Comparison of ENCODE assay signal across 8 cellular contexts in genomic region chr1:151165738-151166505, GRCh38. TPM values are rescaled to one million over a fixed set of nuclear protein-coding genes. Genes with fewer than 3 reads are reported as not detected.
A peak's percentile ranks its signal among the peaks of the same experiment; 100 is the strongest.
DNase-seq lines count a peak whose midpoint lies in the region; ATAC-seq and TF ChIP-seq lines count a peak whose summit lies in the region.

TSS of gene LYSMD1 (minus strand) at chr1:151165902. CDS start at chr1:151165258, 644 bp downstream.
TSS of gene SCNM1 (plus strand) at chr1:151166144. CDS start at chr1:151166153, 9 bp downstream.

- H4K20me1 ChIP-seq in BLaER1 treated with 17β-estradiol and CSF1 and Interleukin-3, amounts not matched to agents 10 nM and 100 nM, result peaks cover 0 to 49% (median 23%) of the 10 kb centered on the region in 11 experiments; a peak in 12 of 22 replicates

- peak within 1 kb of the TSS; percentile 91 to 100 (median 97) for H3K4me2 ChIP-seq in BLaER1 treated with 17β-estradiol and CSF1 and Interleukin-3, amounts not matched to agents 10 nM and 100 nM

- H3K27me3 Mint-ChIP-seq in activated CD4-positive, alpha-beta T cell treated with anti-CD3 and anti-CD28 coated beads, Interleukin-2, amount 10 ng/mL, durations not matched to agents 7 days and 5 days, result no peaks in the 10 kb centered on the region

- intact Hi-C loops in left colon (cut with DNase I, micrococcal nuclease), result no loop called here

- peak within 1 kb of the TSS; percentile 92 for H3K27ac Mint-ChIP-seq in activated CD4-positive, alpha-beta T cell treated with anti-CD3 and anti-CD28 coated beads, Interleukin-2, amount 10 ng/mL, durations not matched to agents 7 days and 5 days

- no peaks in the 10 kb centered on the region for H3K9me3 Mint-ChIP-seq in activated CD4-positive, alpha-beta T cell treated with anti-CD3 and anti-CD28 coated beads, Interleukin-2, amount 10 ng/mL, durations not matched to agents 7 days and 5 days

- peak within 1 kb of the TSS; percentile 93 for H3K4me3 Mint-ChIP-seq in activated CD4-positive, alpha-beta T cell treated with anti-CD3 and anti-CD28 coated beads, Interleukin-2, amount 10 ng/mL, durations not matched to agents 7 days and 5 days

- peaks cover 44 to 83% (median 65%) of the 10 kb centered on the region in 11 experiments for H3K36me3 ChIP-seq in BLaER1 treated with 17β-estradiol and CSF1 and Interleukin-3, amounts not matched to agents 10 nM and 100 nM

- peak; percentile 100 for DNase-seq in NCI-H526 treated with DMSO at 0.1 percent for 48 hours (lab: John Stamatoyannopoulos, UW)
- DNase-seq in activated CD4-positive, alpha-beta T cell treated with anti-CD3 and anti-CD28 coated beads, Interleukin-2, amount 10 ng/mL, durations not matched to agents 7 days and 5 days, result peak; percentile 99
- peak; percentile 99 for DNase-seq in coronary artery (ENCODE audit: low spot score)
- peak; percentile 96 to 98 for DNase-seq in left colon
- DNase-seq in stimulated activated CD4-positive, alpha-beta T cell treated with anti-CD3 and anti-CD28 coated beads, Interleukin-1b, Interleukin-23, amount 100 ng/mL, for 4 hours (ENCODE audit: low read depth in 2 of 2), result peak; percentile 84 to 92

- no peak for TF ChIP-seq CTCF in coronary artery (IDR thresholded peaks at IDR 0.05)

- POLR2A ChIA-PET in activated CD4-positive, alpha-beta T cell treated with anti-CD3 and anti-CD28 coated beads, Interleukin-2, amount 10 ng/mL, durations not matched to agents 7 days and 5 days (lab: Charles Lee), result interaction anchor here (0.9 kb wide), 1 partner anchor 9 kb away, joined by 3 read pairs; the partner anchor contains the start of gene TNFAIP8L2

- H3K4me3 ChIP-seq in BLaER1 treated with 17β-estradiol and CSF1 and Interleukin-3, amounts not matched to agents 10 nM and 100 nM, result peak within 1 kb of the TSS; percentile 72 to 94 (median 88)
- peak within 1 kb of the TSS; percentile 77 for H3K4me3 ChIP-seq in coronary artery

- CTCF ChIA-PET in activated CD4-positive, alpha-beta T cell treated with anti-CD3 and anti-CD28 coated beads, Interleukin-2, amount 10 ng/mL, durations not matched to agents 7 days and 5 days (lab: Charles Lee), result interaction anchor here (0.6 to 3.4 kb wide), 2 partner anchors 10 to 582 kb away, joined by 6 to 13 read pairs; partner anchors contain the start of gene TNFAIP8L2

- H3K27ac ChIP-seq in BLaER1 treated with 17β-estradiol and CSF1 and Interleukin-3, amounts not matched to agents 10 nM and 100 nM, result peak within 1 kb of the TSS; percentile 73 to 89 (median 86)
- peak within 1 kb of the TSS; percentile 84 to 93 for H3K27ac ChIP-seq in coronary artery

- peaks cover 60% of the 10 kb centered on the region for H3K4me1 Mint-ChIP-seq in activated CD4-positive, alpha-beta T cell treated with anti-CD3 and anti-CD28 coated beads, Interleukin-2, amount 10 ng/mL, durations not matched to agents 7 days and 5 days

- peaks cover 33 to 64% (median 58%) of the 10 kb centered on the region in 10 experiments for H3K4me1 ChIP-seq in BLaER1 treated with 17β-estradiol and CSF1 and Interleukin-3, amounts not matched to agents 10 nM and 100 nM

- ATAC-seq in GM19328 (IDR thresholded peaks at IDR 0.05; ENCODE audit: unreplicated experiment) (peak; percentile 85), HG03469 (IDR thresholded peaks at IDR 0.05; ENCODE audit: unreplicated experiment) (peak; percentile 74), left colon (peak; percentile 96)

- peaks cover 69% of the 10 kb centered on the region for H3K36me3 Mint-ChIP-seq in activated CD4-positive, alpha-beta T cell treated with anti-CD3 and anti-CD28 coated beads, Interleukin-2, amount 10 ng/mL, durations not matched to agents 7 days and 5 days (ENCODE audit: low read depth)

- H3K9me3 ChIP-seq in BLaER1 treated with 17β-estradiol and CSF1 and Interleukin-3, amounts not matched to agents 10 nM and 100 nM (replicated peaks in 1 of 11), result no peaks in the 10 kb centered on the region

- no peaks in the 10 kb centered on the region for H3K27me3 ChIP-seq in BLaER1 treated with 17β-estradiol and CSF1 and Interleukin-3, amounts not matched to agents 10 nM and 100 nM

- peak within 1 kb of the TSS; percentile 83 to 94 (median 89) for H3K9ac ChIP-seq in BLaER1 treated with 17β-estradiol and CSF1 and Interleukin-3, amounts not matched to agents 10 nM and 100 nM

RNA-seq across cellular contexts. Expression of gene LYSMD1, which starts in this region (rescaled TPM):
- total RNA-seq in activated CD4-positive, alpha-beta T cell treated with anti-CD3 and anti-CD28 coated beads, Interleukin-2, amount 10 ng/mL, durations not matched to agents 7 days and 5 days, result 1 to 10 TPM; 4.0 to 4.9 TPM
- 1 to 10 TPM; 6.8 to 9.2 TPM for total RNA-seq in left colon

RNA-seq across cellular contexts. Expression of gene SCNM1, which starts in this region (rescaled TPM):
- 10 to 100 TPM; 63.7 to 70.9 TPM for total RNA-seq in activated CD4-positive, alpha-beta T cell treated with anti-CD3 and anti-CD28 coated beads, Interleukin-2, amount 10 ng/mL, durations not matched to agents 7 days and 5 days
- total RNA-seq in left colon, result 10 to 100 TPM; 22.6 to 26.2 TPM

Comparison
In these comparisons a context has a peak if more than half of its experiments do, and no peak if none do; other contexts are left out.
1. Peak in every context shown above with its lines: DNase-seq, ATAC-seq, H3K4me3 ChIP-seq and H3K27ac ChIP-seq.